Comparison of ENCODE assay signal across 24 cellular contexts in genomic region chr3:194622621-194623360, GRCh38. TPM values are rescaled to one million over a fixed set of nuclear protein-coding genes. Genes with fewer than 3 reads are reported as not detected.
DNase-seq lines count a peak whose midpoint lies in the region; ATAC-seq and TF ChIP-seq lines count a peak whose summit lies in the region.
"Had no signal": no experiment of that assay in that cellular context is flagged by ENCODE, and none has a peak within 500 bp of the region (broad histone marks: within the 10 kb centered on the region; RNA-seq: fewer than 3 reads in every experiment).

No MANE protein-coding gene starts in this region.

- no peak for ATAC-seq in Right ventricle myocardium superior (ENCODE audit: poor library complexity)
- ATAC-seq in right cardiac atrium, result no peak
- ATAC-seq in GM21515 (IDR thresholded peaks at IDR 0.05; ENCODE audit: unreplicated experiment), result no peak
- ATAC-seq: Panc1 had no signal

- H3K4me3 ChIP-seq in right cardiac atrium (ENCODE audit: low read length), result no peak overlapping the region
- H3K4me3 ChIP-seq in spleen, result no peak overlapping the region
- H3K4me3 ChIP-seq: SJSA1 had no signal

- H3K27me3 ChIP-seq in right cardiac atrium (ENCODE audit: control insufficient read depth, insufficient read depth) (no peaks in the 10 kb centered on the region), spleen (replicated peaks in 1 of 7) (no peaks in the 10 kb centered on the region)
- H3K27me3 ChIP-seq: SJSA1 had no signal

- H3K36me3 ChIP-seq in spleen, result peaks cover 0 to 61% (median 3%) of the 10 kb centered on the region in 6 donors

- H3K9me3 Mint-ChIP-seq in chondrocyte (ENCODE audit: low read depth), result no peaks in the 10 kb centered on the region
- H3K9me3 Mint-ChIP-seq in nephron progenitor cell, result peaks cover under 1% of the 10 kb centered on the region

- H3K4me1 Mint-ChIP-seq in chondrocyte (ENCODE audit: low read depth), result no peaks in the 10 kb centered on the region
- H3K4me1 Mint-ChIP-seq in nephron progenitor cell, result peaks cover 38% of the 10 kb centered on the region

- H3K36me3 Mint-ChIP-seq in chondrocyte (ENCODE audit: low read depth), result peaks cover 26% of the 10 kb centered on the region
- peaks cover 49% of the 10 kb centered on the region for H3K36me3 Mint-ChIP-seq in nephron progenitor cell (ENCODE audit: low read depth)

- H3K27me3 Mint-ChIP-seq in chondrocyte (ENCODE audit: low read depth) (no peaks in the 10 kb centered on the region), nephron progenitor cell (ENCODE audit: low read depth, poor library complexity) (peaks cover 2% of the 10 kb centered on the region)

- peak; percentile 22 for DNase-seq in Right ventricle myocardium superior
- DNase-seq in right cardiac atrium, result no peak
- DNase-seq in chondrocyte (ENCODE audit: low spot score), result peak; percentile 68
- peak; percentile 27 for DNase-seq in nephron progenitor cell
- peak; percentile 64 for DNase-seq in spleen
- no peak for DNase-seq in stimulated activated CD8-positive, alpha-beta memory T cell treated with anti-CD3 and anti-CD28 coated beads, Interleukin-4, amount 100 ng/mL, for 48 hours
- no peak for DNase-seq in Kasumi-1 (lab: John Stamatoyannopoulos, UW)
- DNase-seq: ACHN; EL; GF-D8; HCEC 1CT; NCI-H1105; NCI-H146; NCI-H2029; NCI-H2227 treated with DMSO at 0.1 percent for 48 hours; NCI-H510A treated with DMSO at 0.1 percent for 48 hours; NCI-H774; NK-92 treated with Interleukin-12 subunit alpha and Interleukin-12 subunit beta, amount 100 ng/mL, for 24 hours had no signal

- no peak for TF ChIP-seq POLR2A in spleen (IDR thresholded peaks at IDR 0.05)

- H3K4me1 ChIP-seq in right cardiac atrium (ENCODE audit: control insufficient read depth, insufficient read depth, low read length) (no peaks in the 10 kb centered on the region), spleen (no peaks in the 10 kb centered on the region)

- H3K4me3 Mint-ChIP-seq in chondrocyte (ENCODE audit: unreplicated experiment) (no peak overlapping the region), nephron progenitor cell (peak overlapping the region; percentile 55)

- WGBS in right cardiac atrium, result 93% methylated on average over 26 of the region's 26 CpGs
- WGBS in spleen, 5 donors, result 89 to 91% (median 91%) methylated on average over 21 to 26 of the region's 26 CpGs

- no peak overlapping the region for H3K27ac ChIP-seq in right cardiac atrium (ENCODE audit: low read length)
- no peak overlapping the region for H3K27ac ChIP-seq in spleen
- H3K27ac ChIP-seq: 22Rv1, C4-2B, KMS-11, SJSA1 had no signal

- H3K27ac Mint-ChIP-seq in chondrocyte (ENCODE audit: unreplicated experiment) (no peak overlapping the region), nephron progenitor cell (peak overlapping the region; percentile 90)

- intact Hi-C loops in Right ventricle myocardium superior (cut with DNase I) (no loop called here), right cardiac atrium (cut with DNase I) (no loop called here), spleen (cut with DNase I; ENCODE audit: low total_unique reads) (no loop called here)

- no peak for TF ChIP-seq CTCF in chondrocyte (IDR thresholded peaks at IDR 0.05)
- no peak for TF ChIP-seq CTCF in nephron progenitor cell (IDR thresholded peaks at IDR 0.05)
- TF ChIP-seq CTCF in spleen (IDR thresholded peaks at IDR 0.05 in 8 of 11, conservative IDR thresholded peaks at IDR 0.05 in 3 of 11), result no peak

- H3K9me3 ChIP-seq in right cardiac atrium (ENCODE audit: control insufficient read depth, low read length) (no peaks in the 10 kb centered on the region), spleen (no peaks in the 10 kb centered on the region)
- H3K9me3 ChIP-seq: SJSA1 had no signal

RNA-seq across cellular contexts. Expression of gene TMEM44, which starts 10.4 kb away (rescaled TPM):
- total RNA-seq in Right ventricle myocardium superior (3.6 TPM), right cardiac atrium (10 to 100 TPM in 1 of 4 donors, 1 to 10 TPM in 3; 5.1 to 11.3 (median 8.5) TPM), chondrocyte (14.5 to 25.1 TPM (median 25.0 TPM) in 3 replicates), spleen (10 to 100 TPM; 11.5 to 30.3 (median 21.7) TPM)
- polyA plus RNA-seq in right cardiac atrium (7.6 TPM), spleen (10 to 100 TPM in 2 of 3 donors, 1 to 10 TPM in 1; 5.5 to 23.3 (median 22.4) TPM)

RNA-seq across cellular contexts. Expression of gene LSG1, which starts 49.2 kb away (rescaled TPM):
- total RNA-seq in Right ventricle myocardium superior (21.0 TPM), right cardiac atrium (10 to 100 TPM; 15.8 to 23.4 (median 18.9) TPM), chondrocyte (20.4 to 30.2 TPM (median 22.5 TPM) in 3 replicates), spleen (10 to 100 TPM; 33.1 to 58.0 (median 44.1) TPM)
- polyA plus RNA-seq in right cardiac atrium (12.1 TPM), spleen (10 to 100 TPM; 10.8 to 26.3 (median 15.6) TPM)

Comparison
In these comparisons a context has a peak if more than half of its experiments do, and no peak if none do; other contexts are left out.
1. DNase-seq: peak in Right ventricle myocardium superior (single experiment), chondrocyte (single experiment), nephron progenitor cell (single experiment) and spleen (single experiment); none in right cardiac atrium (0 of 3), stimulated activated CD8-positive, alpha-beta memory T cell treated with anti-CD3 and anti-CD28 coated beads, Interleukin-4, amount 100 ng/mL, for 48 hours (single experiment) and Kasumi-1 (0 of 2).